18 cellular contexts compared by ENCODE assay signal in genomic region chr2:240629419-240629967, GRCh38. TPM values are rescaled to one million over a fixed set of nuclear protein-coding genes. Genes with fewer than 3 reads are reported as not detected.
"Had no signal": no experiment of that assay in that cellular context is flagged by ENCODE, and none has a peak within 500 bp of the region (broad histone marks: within the 10 kb centered on the region; RNA-seq: fewer than 3 reads in every experiment).

No MANE protein-coding gene starts in this region.

- H3K4me1 ChIP-seq: colonic mucosa had no signal

- H3K9me3 ChIP-seq: colonic mucosa, suprapubic skin had no signal

- H3K27me3 ChIP-seq: cardiac muscle cell, colonic mucosa, suprapubic skin had no signal

- H3K4me3 Mint-ChIP-seq: memory B cell; naive thymus-derived CD4-positive, alpha-beta T cell; stimulated activated naive CD8-positive, alpha-beta T cell treated with anti-CD3 and anti-CD28 coated beads, Interleukin-15, Interleukin-2, amounts not matched to agents 100 ng/mL and 50 ng/mL, for 24 hours; WTC11 had no signal

- H3K4me1 Mint-ChIP-seq: WTC11 had no signal

- ATAC-seq: activated naive CD4-positive, alpha-beta T cell treated with anti-CD3 and anti-CD28 coated beads, Interleukin-2, amount 50 U/mL, for 72 hours; esophagus mucosa; left lobe of liver; mucosa of descending colon; naive thymus-derived CD4-positive, alpha-beta T cell; WTC11 had no signal

- DNase-seq: activated CD4-positive, alpha-beta T cell treated with anti-CD3 and anti-CD28 coated beads, Interleukin-2, amount 50 U/mL, for 1 hour; activated effector memory CD4-positive, alpha-beta T cell treated with Interleukin-2 at 50 U/mL for 16 hours; colonic mucosa; stimulated activated CD4-positive, alpha-beta T cell treated with anti-CD3 and anti-CD28 coated beads, Interleukin-4, amount 100 ng/mL, for 4 hours; T-helper 2 cell had no signal

- H3K36me3 ChIP-seq: cardiac muscle cell, colonic mucosa, suprapubic skin had no signal

- H3K27ac ChIP-seq: cardiac muscle cell, colonic mucosa, skin epidermis, suprapubic skin had no signal

- H3K27ac Mint-ChIP-seq: memory B cell; stimulated activated naive CD8-positive, alpha-beta T cell treated with anti-CD3 and anti-CD28 coated beads, Interleukin-15, Interleukin-2, amounts not matched to agents 100 ng/mL and 50 ng/mL, for 24 hours; WTC11 had no signal

- H3K27me3 Mint-ChIP-seq: memory B cell; naive thymus-derived CD4-positive, alpha-beta T cell; stimulated activated naive CD8-positive, alpha-beta T cell treated with anti-CD3 and anti-CD28 coated beads, Interleukin-15, Interleukin-2, amounts not matched to agents 100 ng/mL and 50 ng/mL, for 24 hours had no signal

- H3K4me3 ChIP-seq: cardiac muscle cell, colonic mucosa, mucosa of descending colon, skin epidermis, suprapubic skin had no signal

RNA-seq across cellular contexts. Expression of gene AQP12B, which starts 53.2 kb away (rescaled TPM):
- total RNA-seq: activated CD8-positive, alpha-beta memory T cell treated with anti-CD3 and anti-CD28 coated beads for 36 hours; activated naive CD4-positive, alpha-beta T cell treated with anti-CD3 and anti-CD28 coated beads, Interleukin-2, amount 50 U/mL, for 72 hours; cardiac muscle cell; esophagus mucosa; left lobe of liver; naive thymus-derived CD4-positive, alpha-beta T cell; suprapubic skin; urinary bladder; WTC11 had no signal
- polyA plus RNA-seq: cardiac muscle cell; naive thymus-derived CD4-positive, alpha-beta T cell; urinary bladder had no signal
